In the genomic region with DNA sequence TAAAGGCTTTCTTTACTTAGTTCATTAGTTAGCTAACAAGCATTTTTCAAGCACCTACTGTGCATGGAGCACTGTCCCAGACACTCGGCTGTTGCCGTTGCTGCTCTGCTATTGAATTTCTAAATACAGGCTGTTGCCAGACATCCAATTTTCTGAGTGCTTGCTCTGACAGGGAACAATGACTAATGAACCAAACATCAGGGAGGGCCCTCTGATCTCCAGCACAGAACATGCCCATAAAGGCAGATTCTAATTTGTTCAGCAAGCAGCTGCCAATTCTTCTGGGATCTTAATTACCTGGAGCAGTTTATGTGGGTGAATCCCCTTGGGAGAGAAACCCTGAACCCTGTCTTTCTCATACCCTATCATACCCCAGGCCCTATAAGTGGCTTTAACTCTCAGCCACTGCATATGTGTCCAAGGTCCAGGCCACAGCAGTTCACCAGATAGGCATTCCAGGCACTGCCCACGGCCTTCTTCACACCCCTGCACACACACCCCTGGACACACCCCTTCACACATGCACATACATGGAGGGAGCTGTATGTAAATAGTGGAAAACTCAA, we compare ENCODE assay signal across 10 cellular contexts. TPM values are rescaled to one million over a fixed set of nuclear protein-coding genes. Genes with fewer than 3 reads are reported as not detected.
DNase-seq lines count a peak whose midpoint lies in the region; ATAC-seq and TF ChIP-seq lines count a peak whose summit lies in the region.
"Had no signal": no experiment of that assay in that cellular context is flagged by ENCODE, and none has a peak within 500 bp of the region (broad histone marks: within the 10 kb centered on the region; RNA-seq: fewer than 3 reads in every experiment).

No MANE protein-coding gene starts in this region.

- H3K9ac ChIP-seq in fibroblast of lung (ENCODE audit: insufficient read depth, low read length) = no peak overlapping the region

- no peak overlapping the region for H2AFZ ChIP-seq in fibroblast of lung (ENCODE audit: low read length)

- H3K27ac ChIP-seq in fibroblast of lung (ENCODE audit: insufficient read depth, low read length) (no peak overlapping the region), psoas muscle (peak overlapping the region; percentile 84)

- H3K4me3 ChIP-seq in fibroblast of lung (replicated peaks in 1 of 4; ENCODE audit: control extremely low read depth in 1 of 4, insufficient read depth in 1 of 4, low read depth in 3 of 4, low read length in 4 of 4) = no peak overlapping the region
- no peak overlapping the region for H3K4me3 ChIP-seq in psoas muscle

- no peaks in the 10 kb centered on the region for H4K20me1 ChIP-seq in fibroblast of lung (ENCODE audit: control insufficient read depth, extremely low read depth, insufficient read depth, low read length)

- 10 to 20% (median 15%) methylated on average over 3 of the region's 3 CpGs for WGBS in psoas muscle, 3 donors

- H3K79me2 ChIP-seq in fibroblast of lung (ENCODE audit: control insufficient read depth, insufficient read depth, low read length) = no peaks in the 10 kb centered on the region

- ATAC-seq in psoas muscle = peak; percentile 82 to 89 (median 87)
- no peak for ATAC-seq in GM21825 (IDR thresholded peaks at IDR 0.05; ENCODE audit: unreplicated experiment)
- no peak for ATAC-seq in HG02798 (IDR thresholded peaks at IDR 0.05; ENCODE audit: poor library complexity, unreplicated experiment)
- ATAC-seq: effector memory CD8-positive, alpha-beta T cell had no signal

- H3K4me2 ChIP-seq in fibroblast of lung (ENCODE audit: extremely low read depth, insufficient read depth, low read length) = no peak overlapping the region

- H3K4me1 ChIP-seq in fibroblast of lung (ENCODE audit: control insufficient read depth, extremely low read depth, insufficient read depth, low read length) = peaks cover 3% of the 10 kb centered on the region
- H3K4me1 ChIP-seq in psoas muscle = peaks cover 68% of the 10 kb centered on the region

- H3K9me3 ChIP-seq in fibroblast of lung (ENCODE audit: control insufficient read depth, insufficient read depth, low read depth, low read length) (no peaks in the 10 kb centered on the region), psoas muscle (no peaks in the 10 kb centered on the region)

- H3K36me3 ChIP-seq in fibroblast of lung (ENCODE audit: control insufficient read depth, insufficient read depth, low read length) (no peaks in the 10 kb centered on the region), psoas muscle (ENCODE audit: insufficient read depth in 1 of 2, low read depth in 1 of 2) (no peaks in the 10 kb centered on the region)

- no peak for TF ChIP-seq CTCF in fibroblast of lung (conservative IDR thresholded peaks at IDR 0.05 in 1 of 2, IDR thresholded peaks at IDR 0.05 in 1 of 2; ENCODE audit: low read depth in 1 of 2, low read length in 2 of 2)
- TF ChIP-seq CTCF in psoas muscle (IDR thresholded peaks at IDR 0.05) = no peak

- intact Hi-C loops in psoas muscle (cut with DNase I) = no loop called here

- H3K27me3 ChIP-seq in fibroblast of lung (ENCODE audit: control insufficient read depth, insufficient read depth, low read length) (no peaks in the 10 kb centered on the region), psoas muscle (ENCODE audit: insufficient read depth in 3 of 3, low read length in 2 of 3) (peaks cover 0 to 5% (median 0%) of the 10 kb centered on the region in 3 donors)

- DNase-seq in ELR (ENCODE audit: low read depth) (peak; percentile 30), NCI-H345 (lab: John Stamatoyannopoulos, UW) (peak; percentile 68), fibroblast of lung (ENCODE audit: low read depth in 2 of 2) (peak; percentile 52 to 55), psoas muscle (no peak), MV-4-11 (lab: John Stamatoyannopoulos, UW) (no peak)
- no peak for DNase-seq in activated CD4-positive, alpha-beta T cell treated with anti-CD3 and anti-CD28 coated beads for 4 hours
- DNase-seq: effector memory CD8-positive, alpha-beta T cell had no signal

RNA-seq across cellular contexts. Expression of gene TSC22D3, which starts 27.9 kb away (rescaled TPM):
- total RNA-seq in fibroblast of lung = 32.4 and 51.5 TPM in 2 replicates
- 9.7 and 24.2 TPM in 2 replicates for polyA plus RNA-seq in fibroblast of lung
- 6.5 and 16.0 TPM in 2 replicates for polyA plus RNA-seq in fibroblast of lung (2012)
- polyA minus RNA-seq in fibroblast of lung (ENCODE audit: low replicate concordance) = 4.8 and 6.7 TPM in 2 replicates
- total RNA-seq in psoas muscle = 100 to 1,000 TPM in 3 of 4 donors, 10 to 100 TPM in 1; 23.7 to 310 (median 184) TPM
- 1,000 to 10,000 TPM in 1 of 3 donors, 100 to 1,000 TPM in 2; 467 to 1,236 (median 802) TPM for polyA plus RNA-seq in psoas muscle

RNA-seq across cellular contexts. Expression of gene NCBP2L, which starts 29.9 kb away (rescaled TPM):
- total RNA-seq in fibroblast of lung (not detected in 2 replicates), psoas muscle (not detected)
- polyA plus RNA-seq in fibroblast of lung (not detected in 2 replicates), psoas muscle (under 1 TPM in 2 of 3 donors, not detected in 1; 0.03 to 0.40 TPM)
- not detected in 2 replicates for polyA plus RNA-seq in fibroblast of lung (2012)
- not detected in 2 replicates for polyA minus RNA-seq in fibroblast of lung (ENCODE audit: low replicate concordance)
- total RNA-seq: T-helper 1 cell treated with Interleukin-12 subunit alpha and Interleukin-12 subunit beta and Interleukin-4 antibody, amounts not matched to agents 30 ng/mL and 1 ng/mL, for 36 hours had no signal

Comparison
In these comparisons a context has a peak if more than half of its experiments do, and no peak if none do; other contexts are left out.
1. DNase-seq: peak in ELR (single experiment), NCI-H345 (single experiment) and fibroblast of lung (2 of 2); none in psoas muscle (0 of 2), MV-4-11 (single experiment) and activated CD4-positive, alpha-beta T cell treated with anti-CD3 and anti-CD28 coated beads for 4 hours (0 of 2).
2. ATAC-seq: peak in psoas muscle (4 of 4); none in GM21825 (single experiment) and HG02798 (single experiment).